In genomic region chr4:8028368-8028767, GRCh38 we compare ENCODE assay signal across 28 cellular contexts.
"Had no signal": no experiment of that assay in that cellular context is flagged by ENCODE, and none has a peak within 500 bp of the region (broad histone marks: within the 10 kb centered on the region; RNA-seq: fewer than 3 reads in every experiment).

No MANE protein-coding gene starts in this region.

- H3K4me1 Mint-ChIP-seq: naive B cell; stimulated activated memory B cell treated with anti-CD40 and anti-IgM and Interleukin-4, amounts not matched to agents 10 μg/mL and 1 μg/mL and 100 μg/mL, for 72 hours had no signal

- H2AFZ ChIP-seq: neural progenitor cell, parathyroid adenoma had no signal

- H3K4me1 ChIP-seq: gastroesophageal sphincter, left lung, neural progenitor cell, parathyroid adenoma, prostate gland had no signal

- H3K9me3 ChIP-seq: gastroesophageal sphincter, heart right ventricle, left lung, mucosa of descending colon, prostate gland, spleen, suprapubic skin had no signal

- H3K9me3 Mint-ChIP-seq: endodermal cell; mesothelial cell of epicardium; natural killer cell treated with Interleukin-12 subunit alpha and Interleukin-12 subunit beta and Interleukin-15 and Interleukin-18, amount 100 ng/mL, for 72 hours; neural progenitor cell; stimulated activated memory B cell treated with anti-CD40 and anti-IgM and Interleukin-4, amounts not matched to agents 10 μg/mL and 1 μg/mL and 100 μg/mL, for 72 hours had no signal

- H3K4me3 ChIP-seq: gastroesophageal sphincter, heart right ventricle, left lung, mucosa of descending colon, neural progenitor cell, prostate gland, skin epidermis, spleen, suprapubic skin had no signal

- DNase-seq: effector CD8-positive, alpha-beta T cell; endodermal cell; foreskin fibroblast; heart right ventricle; hippocampal formation; left cardiac atrium; mesenchymal stem cell; mucosa of descending colon; naive B cell; spleen; stimulated activated CD4-positive, alpha-beta T cell treated with anti-CD3 and anti-CD28 coated beads, Interleukin-4, amount 100 ng/mL, for 4 hours; stimulated activated naive CD8-positive, alpha-beta T cell treated with anti-CD3 and anti-CD28 coated beads, Interleukin-15, Interleukin-2, amounts not matched to agents 100 U/mL and 50 U/mL, for 24 hours; trophoblast cell had no signal

- ATAC-seq: esophagus mucosa; gastroesophageal sphincter; heart right ventricle; left cardiac atrium; left lung; mucosa of descending colon; natural killer cell treated with Interleukin-12 subunit alpha and Interleukin-12 subunit beta and Interleukin-15 and Interleukin-18, amount 100 ng/mL, for 72 hours; right cardiac atrium; stimulated activated memory B cell treated with anti-CD40 and anti-IgM and Interleukin-4, amounts not matched to agents 10 μg/mL and 1 μg/mL and 100 μg/mL, for 72 hours; stimulated activated naive CD8-positive, alpha-beta T cell treated with anti-CD3 and anti-CD28 coated beads, Interleukin-15, Interleukin-2, amounts not matched to agents 100 U/mL and 50 U/mL, for 24 hours had no signal

- H3K36me3 Mint-ChIP-seq: mesothelial cell of epicardium; naive B cell; natural killer cell treated with Interleukin-12 subunit alpha and Interleukin-12 subunit beta and Interleukin-15 and Interleukin-18, amount 100 ng/mL, for 72 hours; neural progenitor cell had no signal

- H3K4me3 Mint-ChIP-seq: endodermal cell; mesothelial cell of epicardium; naive B cell; natural killer cell treated with Interleukin-12 subunit alpha and Interleukin-12 subunit beta and Interleukin-15 and Interleukin-18, amount 100 ng/mL, for 72 hours; neural progenitor cell; stimulated activated memory B cell treated with anti-CD40 and anti-IgM and Interleukin-4, amounts not matched to agents 10 μg/mL and 1 μg/mL and 100 μg/mL, for 72 hours had no signal

- H3K4me2 ChIP-seq: neural progenitor cell had no signal

- H3K27ac ChIP-seq: epithelial cell of prostate, gastroesophageal sphincter, heart right ventricle, left lung, neural progenitor cell, parathyroid adenoma, prostate gland, skin epidermis, spleen, suprapubic skin had no signal

- H3K79me2 ChIP-seq: parathyroid adenoma had no signal

- FAIRE-seq: colon, islet of Langerhans had no signal

- H3K27me3 ChIP-seq: gastroesophageal sphincter, heart right ventricle, left lung, neural progenitor cell had no signal

- H3K27ac Mint-ChIP-seq: endodermal cell; mesothelial cell of epicardium; naive B cell; natural killer cell treated with Interleukin-12 subunit alpha and Interleukin-12 subunit beta and Interleukin-15 and Interleukin-18, amount 100 ng/mL, for 72 hours; neural progenitor cell; stimulated activated memory B cell treated with anti-CD40 and anti-IgM and Interleukin-4, amounts not matched to agents 10 μg/mL and 1 μg/mL and 100 μg/mL, for 72 hours had no signal

- H3K36me3 ChIP-seq: heart right ventricle, left lung, neural progenitor cell, prostate gland, suprapubic skin had no signal

- H3K9ac ChIP-seq: neural progenitor cell, parathyroid adenoma had no signal
